8 cellular contexts compared by ENCODE assay signal in genomic region chr9:108850293-108850897, GRCh38. TPM values are rescaled to one million over a fixed set of nuclear protein-coding genes. Genes with fewer than 3 reads are reported as not detected.
DNase-seq lines count a peak whose midpoint lies in the region; ATAC-seq, FAIRE-seq and TF ChIP-seq lines count a peak whose summit lies in the region.

No MANE protein-coding gene starts in this region.

- H3K4me3 ChIP-seq in GM12864 (ENCODE audit: low read depth, low read length) (no peak overlapping the region), fibroblast of the aortic adventitia (ENCODE audit: low read depth, low read length) (no peak overlapping the region), esophagus squamous epithelium (no peak overlapping the region)

- no peak for TF ChIP-seq POLR2A in esophagus squamous epithelium (IDR thresholded peaks at IDR 0.05)

- no peak for FAIRE-seq in RCC 7860 (lab: Jason Lieb, UNC)

- no peaks in the 10 kb centered on the region for H3K36me3 ChIP-seq in esophagus squamous epithelium

- no peak overlapping the region for H3K27ac ChIP-seq in esophagus squamous epithelium

- DNase-seq in ACHN (peak; percentile 28), GM12864 (ENCODE audit: low read depth) (no peak), RCC 7860 (ENCODE audit: low spot score) (peak; percentile 44), fibroblast of the aortic adventitia (ENCODE audit: low read depth) (peak; percentile 35), cortex of kidney (lab: John Stamatoyannopoulos, UW) (no peak), HEK293T (ENCODE audit: extremely low spot score) (no peak), esophagus squamous epithelium (lab: John Stamatoyannopoulos, UW) (no peak)

- TF ChIP-seq CTCF in GM12864 (IDR thresholded peaks at IDR 0.05; ENCODE audit: low read depth, low read length, missing control alignments) (peak; percentile 46), fibroblast of the aortic adventitia (IDR thresholded peaks at IDR 0.05; ENCODE audit: insufficient read depth, low read length) (peak; percentile 19), esophagus squamous epithelium (IDR thresholded peaks at IDR 0.05) (peak in 3 of 6 experiments; percentile 4 to 37 (median 23))

- no peaks in the 10 kb centered on the region for H3K9me3 ChIP-seq in esophagus squamous epithelium

- in situ Hi-C loops in ACHN (cut with HindIII; ENCODE audit: low pct_ligation_motif_present, low pct_unique_long_range_greater_than_20kb, low sequenced_read_pairs): no loop called here

- no peak for ATAC-seq in activated CD4-positive, CD25-positive, alpha-beta regulatory T cell treated with anti-CD3 and anti-CD28 coated beads, Interleukin-2, amount 50 U/mL, for 24 hours

- intact Hi-C loops in esophagus squamous epithelium (cut with DNase I): no loop called here

- 75 to 83% methylated on average over 3 of the region's 3 CpGs for WGBS in esophagus squamous epithelium, 2 donors

- H3K4me1 ChIP-seq in esophagus squamous epithelium: peaks cover 0 to 17% (median under 1%) of the 10 kb centered on the region in 3 donors

- H3K27me3 ChIP-seq in esophagus squamous epithelium: no peaks in the 10 kb centered on the region

- POLR2A ChIA-PET in HEK293T (lab: Yijun Ruan, JAX): no interaction called here

- CTCF ChIA-PET in HEK293T (lab: Yijun Ruan, JAX): no interaction called here

TF ChIP-seq in HEK293T, 16 proteins besides CTCF, POLR2A, EP300 and RAD21:
- TF ChIP-seq SP1 (IDR thresholded peaks at IDR 0.05) (no peak), BHLHE40 (IDR thresholded peaks at IDR 0.05; ENCODE audit: borderline replicate concordance) (no peak), ARNT (IDR thresholded peaks at IDR 0.05) (no peak), FOXM1 (IDR thresholded peaks at IDR 0.05; ENCODE audit: borderline replicate concordance) (no peak), NFRKB (IDR thresholded peaks at IDR 0.05) (no peak), SUZ12 (IDR thresholded peaks at IDR 0.05) (no peak), ELF4 (IDR thresholded peaks at IDR 0.05) (no peak), HDGF (IDR thresholded peaks at IDR 0.05; ENCODE audit: borderline replicate concordance) (no peak)

RNA-seq across cellular contexts. Expression of gene ACTL7B, which starts 5.4 kb away (rescaled TPM):
- total RNA-seq in fibroblast of the aortic adventitia (ENCODE audit: low replicate concordance): not detected in 2 replicates
- total RNA-seq in esophagus squamous epithelium: not detected

RNA-seq across cellular contexts. Expression of gene ACTL7A, which starts 11.7 kb away (rescaled TPM):
- not detected in 2 replicates for total RNA-seq in fibroblast of the aortic adventitia (ENCODE audit: low replicate concordance)
- total RNA-seq in esophagus squamous epithelium: not detected

Comparison
In these comparisons a context has a peak if more than half of its experiments do, and no peak if none do; other contexts are left out.
1. DNase-seq: peak in ACHN (single experiment), RCC 7860 (single experiment) and fibroblast of the aortic adventitia (single experiment); none in GM12864 (single experiment), cortex of kidney (single experiment), HEK293T (single experiment) and esophagus squamous epithelium (single experiment).